In genomic region chr19:1173160-1173844, GRCh38 we compare ENCODE assay signal across 8 cellular contexts. TPM values are rescaled to one million over a fixed set of nuclear protein-coding genes. Genes with fewer than 3 reads are reported as not detected.
DNase-seq lines count a peak whose midpoint lies in the region; ATAC-seq and TF ChIP-seq lines count a peak whose summit lies in the region.

No MANE protein-coding gene starts in this region.

- H3K9ac ChIP-seq in SK-N-SH: peak overlapping the region; percentile 87
- peak overlapping the region; percentile 76 for H3K9ac ChIP-seq in endodermal cell (ENCODE audit: extremely low read depth, low read length, poor library complexity, severe bottlenecking)

- H3K27me3 Mint-ChIP-seq in endodermal cell (ENCODE audit: insufficient read depth): no peaks in the 10 kb centered on the region
- H3K27me3 Mint-ChIP-seq in naive thymus-derived CD4-positive, alpha-beta T cell: no peaks in the 10 kb centered on the region

- H3K9me3 ChIP-seq in SK-N-SH: no peaks in the 10 kb centered on the region
- H3K9me3 ChIP-seq in endodermal cell (ENCODE audit: control insufficient read depth, low read length): no peaks in the 10 kb centered on the region
- H3K9me3 ChIP-seq in naive thymus-derived CD4-positive, alpha-beta T cell (ENCODE audit: control insufficient read depth in 2 of 3, low read length in 3 of 3): no peaks in the 10 kb centered on the region

- POLR2A ChIA-PET in SK-N-SH (lab: Yijun Ruan, JAX): no interaction called here
- POLR2A ChIA-PET in naive thymus-derived CD4-positive, alpha-beta T cell (lab: Charles Lee): interaction anchor here (1.0 to 2.5 kb wide), 5 partner anchors 18 to 108 kb away, joined by 3 to 14 read pairs (median 3); no protein-coding TSS in a partner anchor

- TF ChIP-seq CTCF in GM20000 (IDR thresholded peaks at IDR 0.05; ENCODE audit: extremely low read depth, missing control alignments) (no peak), SK-N-SH (IDR thresholded peaks at IDR 0.05) (no peak), endodermal cell (conservative IDR thresholded peaks at IDR 0.05) (no peak)

- H3K4me1 Mint-ChIP-seq in endodermal cell: peaks cover 21% of the 10 kb centered on the region
- H3K4me1 Mint-ChIP-seq in naive thymus-derived CD4-positive, alpha-beta T cell: peaks cover 16 to 43% (median 32%) of the 10 kb centered on the region in 7 donors

- no peaks in the 10 kb centered on the region for H3K9me3 Mint-ChIP-seq in endodermal cell
- peaks cover 0 to 3% (median 0%) of the 10 kb centered on the region in 11 donors for H3K9me3 Mint-ChIP-seq in naive thymus-derived CD4-positive, alpha-beta T cell

- no peak for TF ChIP-seq RAD21 in SK-N-SH (IDR thresholded peaks at IDR 0.05; ENCODE audit: low read length)

- no peak overlapping the region for H2AFZ ChIP-seq in SK-N-SH (ENCODE audit: low read depth)

- H3K27ac ChIP-seq in SK-N-SH (ENCODE audit: low read depth in 2 of 2, low read length in 1 of 2) (peak overlapping the region; percentile 57 to 69), endodermal cell (ENCODE audit: low read depth, low read length) (no peak overlapping the region)
- H3K27ac ChIP-seq in naive thymus-derived CD4-positive, alpha-beta T cell (ENCODE audit: low read depth, low read length): peak overlapping the region; percentile 87

- peaks cover 63% of the 10 kb centered on the region for H3K79me2 ChIP-seq in SK-N-SH (ENCODE audit: insufficient read depth)

- intact Hi-C loops in naive thymus-derived CD4-positive, alpha-beta T cell (cut with micrococcal nuclease): loop anchor here in 1 of 2 donors (5.0 kb wide), 1 partner anchor 491 kb away; no protein-coding TSS in a partner anchor

- ATAC-seq in naive thymus-derived CD4-positive, alpha-beta T cell: peak; percentile 33
- ATAC-seq in GM18519 (IDR thresholded peaks at IDR 0.05; ENCODE audit: low FRiP score, unreplicated experiment) (no peak), GM18861 (IDR thresholded peaks at IDR 0.05; ENCODE audit: unreplicated experiment) (no peak)

- H3K36me3 Mint-ChIP-seq in endodermal cell (ENCODE audit: low read depth): peaks cover 5% of the 10 kb centered on the region
- H3K36me3 Mint-ChIP-seq in naive thymus-derived CD4-positive, alpha-beta T cell: peaks cover 6 to 9% (median 7%) of the 10 kb centered on the region in 5 donors

- CTCF ChIA-PET in SK-N-SH (lab: Yijun Ruan, JAX): interaction anchor here (0.6 to 4.5 kb wide), 3 partner anchors 21 to 71 kb away, joined by 3 to 23 read pairs (median 5); no protein-coding TSS in a partner anchor
- CTCF ChIA-PET in naive thymus-derived CD4-positive, alpha-beta T cell (lab: Charles Lee): no interaction called here

- no peaks in the 10 kb centered on the region for H3K9me2 ChIP-seq in SK-N-SH

- TF ChIP-seq EP300 in SK-N-SH (IDR thresholded peaks at IDR 0.05; ENCODE audit: borderline replicate concordance in 1 of 2, low read depth in 1 of 2, low read length in 1 of 2): no peak

- H3K4me1 ChIP-seq in SK-N-SH (ENCODE audit: control insufficient read depth in 1 of 2, insufficient read depth in 2 of 2, low read depth in 1 of 2, low read length in 1 of 2) (peaks cover 29 to 38% of the 10 kb centered on the region in 2 experiments; a peak in 3 of 4 replicates), endodermal cell (ENCODE audit: control insufficient read depth, insufficient read depth, low read length) (peaks cover 5% of the 10 kb centered on the region)
- peaks cover 3 to 17% of the 10 kb centered on the region in 2 donors for H3K4me1 ChIP-seq in naive thymus-derived CD4-positive, alpha-beta T cell (ENCODE audit: control insufficient read depth in 2 of 2, insufficient read depth in 2 of 2, low read length in 2 of 2)

- peaks cover 17% of the 10 kb centered on the region for H3F3A ChIP-seq in SK-N-SH (replicated peaks; ENCODE audit: insufficient read depth)

- H3K36me3 ChIP-seq in SK-N-SH (replicated peaks in 1 of 2; ENCODE audit: control insufficient read depth in 1 of 2, insufficient read depth in 2 of 2, low read length in 1 of 2) (no peaks in the 10 kb centered on the region), endodermal cell (ENCODE audit: control insufficient read depth, insufficient read depth, low read length) (no peaks in the 10 kb centered on the region)
- peaks cover 0 to 13% (median 0%) of the 10 kb centered on the region in 3 experiments for H3K36me3 ChIP-seq in naive thymus-derived CD4-positive, alpha-beta T cell (ENCODE audit: control insufficient read depth in 2 of 3, insufficient read depth in 3 of 3, low read length in 3 of 3)

- WGBS in SK-N-SH (ENCODE audit: low lambda C conversion rate): 5% methylated on average over 47 of the region's 47 CpGs
- 1 to 2% methylated on average over 27 to 47 of the region's 47 CpGs for WGBS in endodermal cell (ENCODE audit: insufficient coverage in 1 of 2, insufficient read length in 1 of 2), 2 experiments

- H3K27me3 ChIP-seq in SK-N-SH (ENCODE audit: insufficient read depth) (no peaks in the 10 kb centered on the region), endodermal cell (ENCODE audit: control insufficient read depth, insufficient read depth, low read length, poor library complexity, severe bottlenecking) (no peaks in the 10 kb centered on the region)
- no peaks in the 10 kb centered on the region for H3K27me3 ChIP-seq in naive thymus-derived CD4-positive, alpha-beta T cell (ENCODE audit: control insufficient read depth in 2 of 2, insufficient read depth in 2 of 2, low read length in 2 of 2)

- peak overlapping the region; percentile 93 for H3K4me3 Mint-ChIP-seq in endodermal cell
- peak overlapping the region; percentile 71 to 94 (median 88) for H3K4me3 Mint-ChIP-seq in naive thymus-derived CD4-positive, alpha-beta T cell

- peak overlapping the region; percentile 69 to 84 for H3K4me3 ChIP-seq in SK-N-SH (ENCODE audit: low read depth in 2 of 2, low read length in 1 of 2)
- peak overlapping the region; percentile 90 for H3K4me3 ChIP-seq in endodermal cell (ENCODE audit: low read length)
- peak overlapping the region; percentile 77 for H3K4me3 ChIP-seq in naive thymus-derived CD4-positive, alpha-beta T cell (ENCODE audit: low read length)

- DNase-seq in GM20000 (ENCODE audit: low spot score) (peak; percentile 59), SK-N-SH (peak; percentile 67), endodermal cell (peak; percentile 78), NCI-H128 (lab: John Stamatoyannopoulos, UW; ENCODE audit: unreplicated experiment) (no peak)
- DNase-seq in naive thymus-derived CD4-positive, alpha-beta T cell: no peak
- no peak for DNase-seq in effector CD8-positive, alpha-beta T cell (lab: John Stamatoyannopoulos, UW)

- peaks cover 5% of the 10 kb centered on the region; the same call in 1 of the 2 replicates for H4K20me1 ChIP-seq in SK-N-SH (ENCODE audit: insufficient read depth)

- peak overlapping the region; percentile 89 for H3K27ac Mint-ChIP-seq in endodermal cell
- H3K27ac Mint-ChIP-seq in naive thymus-derived CD4-positive, alpha-beta T cell: peak overlapping the region; percentile 85 to 97 (median 93)

- H3K4me2 ChIP-seq in SK-N-SH: peak overlapping the region; percentile 99

TF ChIP-seq in SK-N-SH, 30 proteins besides CTCF, POLR2A, EP300 and RAD21:
- no peak for TF ChIP-seq NRF1 (IDR thresholded peaks at IDR 0.05; ENCODE audit: low read depth, low read length)
- no peak for TF ChIP-seq REST (IDR thresholded peaks at IDR 0.05; ENCODE audit: low read depth, low read length)
- no peak for TF ChIP-seq FOSL2 (IDR thresholded peaks at IDR 0.05; ENCODE audit: borderline replicate concordance, low read depth)
TF ChIP-seq in SK-N-SH: peak in this region for 0.

RNA-seq across cellular contexts. Expression of gene SBNO2, which starts 0.8 kb away (rescaled TPM):
- polyA plus RNA-seq in SK-N-SH (2012; rRNA removed): 15.7 and 18.3 TPM in 2 replicates
- 4.5 and 9.3 TPM in 2 replicates for polyA plus RNA-seq in SK-N-SH (2012; cell fraction: cytosol; rRNA removed)
- 69.0 and 70.1 TPM in 2 replicates for polyA plus RNA-seq in SK-N-SH (2012; cell fraction: nucleus; rRNA removed)
- total RNA-seq in endodermal cell: 10 to 100 TPM; 43.3 to 50.4 TPM
- 17.7 TPM for polyA plus RNA-seq in endodermal cell (2013, experiment 1 of 2)
- 17.6 TPM for polyA plus RNA-seq in endodermal cell (2013, experiment 2 of 2)
- total RNA-seq in naive thymus-derived CD4-positive, alpha-beta T cell: 100 to 1,000 TPM in 3 of 5 experiments, 10 to 100 TPM in 2; 88.6 to 137 (median 104) TPM
- 1 to 10 TPM; 1.7 to 2.6 TPM for polyA plus RNA-seq in naive thymus-derived CD4-positive, alpha-beta T cell

RNA-seq across cellular contexts. Expression of gene STK11, which starts 32.3 kb away (rescaled TPM):
- 53.5 and 55.5 TPM in 2 replicates for polyA plus RNA-seq in SK-N-SH (2012; rRNA removed)
- polyA plus RNA-seq in SK-N-SH (2012; cell fraction: cytosol; rRNA removed): 27.7 and 37.8 TPM in 2 replicates
- 173 and 201 TPM in 2 replicates for polyA plus RNA-seq in SK-N-SH (2012; cell fraction: nucleus; rRNA removed)
- 10 to 100 TPM; 78.8 to 81.4 TPM for total RNA-seq in endodermal cell
- polyA plus RNA-seq in endodermal cell (2013, experiment 1 of 2): 44.7 TPM
- 46.8 TPM for polyA plus RNA-seq in endodermal cell (2013, experiment 2 of 2)
- total RNA-seq in naive thymus-derived CD4-positive, alpha-beta T cell: 10 to 100 TPM; 67.7 to 91.3 (median 71.6) TPM
- polyA plus RNA-seq in naive thymus-derived CD4-positive, alpha-beta T cell: 10 to 100 TPM; 13.9 to 28.9 TPM

Comparison
In these comparisons a context has a peak if more than half of its experiments do, and no peak if none do; other contexts are left out.
1. DNase-seq: peak in GM20000 (single experiment), SK-N-SH (single experiment) and endodermal cell (single experiment); none in naive thymus-derived CD4-positive, alpha-beta T cell (0 of 9), NCI-H128 (single experiment) and effector CD8-positive, alpha-beta T cell (single experiment).
2. Peak in every context shown above with its lines, with median percentiles within 50 percentile points of each other: H3K4me3 ChIP-seq.